20 cellular contexts compared by ENCODE assay signal in the genomic region with DNA sequence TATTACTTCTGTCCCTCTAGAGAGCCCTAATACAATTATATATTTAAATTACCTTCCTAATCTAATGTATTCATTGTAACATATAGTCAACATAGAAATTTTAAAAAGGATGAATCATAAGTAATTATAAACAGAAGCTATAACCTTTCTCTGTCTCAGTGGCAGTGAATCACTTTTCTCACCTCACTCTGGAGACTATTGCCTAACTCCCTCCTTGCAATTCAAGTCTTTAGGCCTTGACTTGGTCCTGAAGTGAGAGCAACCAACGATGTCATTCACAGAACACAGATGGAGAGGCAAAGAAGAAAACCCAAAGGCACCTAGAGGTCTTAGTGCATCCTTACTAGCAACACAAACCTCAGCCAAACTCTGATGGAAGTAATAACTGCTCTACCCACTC.
"Had no signal": no experiment of that assay in that cellular context is flagged by ENCODE, and none has a peak within 500 bp of the region (broad histone marks: within the 10 kb centered on the region; RNA-seq: fewer than 3 reads in every experiment).

No MANE protein-coding gene starts in this region.

- H3K4me3 Mint-ChIP-seq: activated CD4-positive, alpha-beta memory T cell treated with anti-CD3 and anti-CD28 coated beads, Interleukin-2, amount 10 ng/mL, durations not matched to agents 7 days and 5 days; activated CD8-positive, alpha-beta memory T cell treated with anti-CD3 and anti-CD28 coated beads, Interleukin-2, amount 10 ng/mL, durations not matched to agents 7 days and 5 days; activated naive CD4-positive, alpha-beta T cell treated with anti-CD3 and anti-CD28 coated beads for 36 hours; neural crest cell; T-cell had no signal

- H3K9me3 Mint-ChIP-seq: activated CD4-positive, alpha-beta memory T cell treated with anti-CD3 and anti-CD28 coated beads, Interleukin-2, amount 10 ng/mL, durations not matched to agents 7 days and 5 days; activated naive CD4-positive, alpha-beta T cell treated with anti-CD3 and anti-CD28 coated beads for 36 hours; activated T-helper 2 cell treated with anti-CD3 and anti-CD28 coated beads, Interferon-gamma antibody, Interleukin-2, Interleukin-4, amounts not matched to agents 10 μg/mL and 5 μg/mL and 100 μg/mL, durations not matched to agents 14 hours and 24 hours and 36 hours; neural crest cell; T-cell had no signal

- H3K27ac ChIP-seq: ascending aorta, gastrocnemius medialis, left lung, right atrium auricular region, tibial artery had no signal

- H3K36me3 Mint-ChIP-seq: activated CD8-positive, alpha-beta memory T cell treated with anti-CD3 and anti-CD28 coated beads, Interleukin-2, amount 10 ng/mL, durations not matched to agents 7 days and 5 days had no signal

- H3K27me3 Mint-ChIP-seq: activated CD4-positive, alpha-beta memory T cell treated with anti-CD3 and anti-CD28 coated beads, Interleukin-2, amount 10 ng/mL, durations not matched to agents 7 days and 5 days; activated CD8-positive, alpha-beta memory T cell treated with anti-CD3 and anti-CD28 coated beads, Interleukin-2, amount 10 ng/mL, durations not matched to agents 7 days and 5 days; T-cell had no signal

- DNase-seq: activated CD4-positive, alpha-beta memory T cell treated with anti-CD3 and anti-CD28 coated beads, Interleukin-2, amount 10 ng/mL, durations not matched to agents 7 days and 5 days; activated CD4-positive, alpha-beta T cell treated with anti-CD3 and anti-CD28 coated beads for 48 hours; activated CD4-positive, CD25-positive, alpha-beta regulatory T cell; activated CD8-positive, alpha-beta memory T cell treated with anti-CD3 and anti-CD28 coated beads, Interleukin-2, amount 10 ng/mL, durations not matched to agents 7 days and 5 days; activated naive CD4-positive, alpha-beta T cell treated with anti-CD3 and anti-CD28 coated beads for 36 hours; dermis blood vessel endothelial cell; effector memory CD4-positive, alpha-beta T cell; gastrocnemius medialis; head of caudate nucleus; kidney; left lung; stimulated activated CD4-positive, alpha-beta T cell treated with anti-CD3 and anti-CD28 coated beads, Interleukin-2, amount 100 ng/mL, for 24 hours; stimulated activated naive CD8-positive, alpha-beta T cell treated with anti-CD3 and anti-CD28 coated beads, Interleukin-15, Interleukin-2, amounts not matched to agents 100 U/mL and 50 U/mL, for 24 hours; substantia nigra; T-cell; tibial artery had no signal

- H3K27ac Mint-ChIP-seq: activated CD4-positive, alpha-beta memory T cell treated with anti-CD3 and anti-CD28 coated beads, Interleukin-2, amount 10 ng/mL, durations not matched to agents 7 days and 5 days; activated CD8-positive, alpha-beta memory T cell treated with anti-CD3 and anti-CD28 coated beads, Interleukin-2, amount 10 ng/mL, durations not matched to agents 7 days and 5 days; activated naive CD4-positive, alpha-beta T cell treated with anti-CD3 and anti-CD28 coated beads for 36 hours; activated T-helper 2 cell treated with anti-CD3 and anti-CD28 coated beads, Interferon-gamma antibody, Interleukin-2, Interleukin-4, amounts not matched to agents 10 μg/mL and 5 μg/mL and 100 μg/mL, durations not matched to agents 14 hours and 24 hours and 36 hours; T-cell had no signal

- H3K4me1 Mint-ChIP-seq: activated CD4-positive, alpha-beta memory T cell treated with anti-CD3 and anti-CD28 coated beads, Interleukin-2, amount 10 ng/mL, durations not matched to agents 7 days and 5 days; activated CD8-positive, alpha-beta memory T cell treated with anti-CD3 and anti-CD28 coated beads, Interleukin-2, amount 10 ng/mL, durations not matched to agents 7 days and 5 days; neural crest cell had no signal

- ATAC-seq: activated CD8-positive, alpha-beta memory T cell treated with anti-CD3 and anti-CD28 coated beads, Interleukin-2, amount 10 ng/mL, durations not matched to agents 7 days and 5 days; gastrocnemius medialis; left lung; stimulated activated naive CD8-positive, alpha-beta T cell treated with anti-CD3 and anti-CD28 coated beads, Interleukin-15, Interleukin-2, amounts not matched to agents 100 U/mL and 50 U/mL, for 24 hours; T-cell had no signal
